17 cellular contexts compared by ENCODE assay signal in genomic region chr2:157087373-157088005, GRCh38.
DNase-seq lines count a peak whose midpoint lies in the region; ATAC-seq and TF ChIP-seq lines count a peak whose summit lies in the region.
"Had no signal": no experiment of that assay in that cellular context is flagged by ENCODE, and none has a peak within 500 bp of the region (broad histone marks: within the 10 kb centered on the region; RNA-seq: fewer than 3 reads in every experiment).

No MANE protein-coding gene starts in this region.

- ATAC-seq in GM19463 (IDR thresholded peaks at IDR 0.05; ENCODE audit: unreplicated experiment) (no peak), GM21529 (IDR thresholded peaks at IDR 0.05; ENCODE audit: unreplicated experiment) (no peak)

- TF ChIP-seq CTCF in fibroblast of pulmonary artery (IDR thresholded peaks at IDR 0.05; ENCODE audit: low read length, missing control alignments) = no peak
- no peak for TF ChIP-seq CTCF in osteoblast (IDR thresholded peaks at IDR 0.05; ENCODE audit: extremely low read depth, low read depth, low read length)

- H3K27me3 ChIP-seq in MG63 (no peaks in the 10 kb centered on the region), osteoblast (ENCODE audit: insufficient read depth, low read length) (no peaks in the 10 kb centered on the region)
- H3K27me3 ChIP-seq: upper lobe of left lung had no signal

- H3K36me3 ChIP-seq in MG63 = no peaks in the 10 kb centered on the region
- no peaks in the 10 kb centered on the region for H3K36me3 ChIP-seq in osteoblast (ENCODE audit: insufficient read depth, low read length)
- H3K36me3 ChIP-seq: upper lobe of left lung had no signal

- H4K20me1 ChIP-seq in osteoblast (ENCODE audit: insufficient read depth, low read length) = no peaks in the 10 kb centered on the region

- H3K9me3 Mint-ChIP-seq in activated naive CD8-positive, alpha-beta T cell treated with anti-CD3 and anti-CD28 coated beads for 36 hours = peaks cover 1% of the 10 kb centered on the region
- H3K9me3 Mint-ChIP-seq: T-helper 2 cell treated with Interferon-gamma antibody and Interleukin-4, amounts not matched to agents 5 μg/mL and 100 μg/mL, for 36 hours had no signal

- peak overlapping the region; percentile 81 for H3K27ac ChIP-seq in osteoblast (ENCODE audit: low read depth, low read length)
- H3K27ac ChIP-seq: upper lobe of left lung had no signal

- no peaks in the 10 kb centered on the region for H3K27me3 Mint-ChIP-seq in activated naive CD8-positive, alpha-beta T cell treated with anti-CD3 and anti-CD28 coated beads for 36 hours

- peaks cover 16% of the 10 kb centered on the region for H3K4me1 ChIP-seq in osteoblast (ENCODE audit: insufficient read depth, low read length)

- H3K4me3 Mint-ChIP-seq in activated naive CD8-positive, alpha-beta T cell treated with anti-CD3 and anti-CD28 coated beads for 36 hours = no peak overlapping the region
- H3K4me3 Mint-ChIP-seq: T-helper 2 cell treated with Interferon-gamma antibody and Interleukin-4, amounts not matched to agents 5 μg/mL and 100 μg/mL, for 36 hours had no signal

- no peak overlapping the region for H3K4me3 ChIP-seq in MG63
- no peak overlapping the region for H3K4me3 ChIP-seq in fibroblast of pulmonary artery (replicated peaks; ENCODE audit: low read depth, low read length)
- no peak overlapping the region for H3K4me3 ChIP-seq in osteoblast (ENCODE audit: insufficient read depth, low read length)
- H3K4me3 ChIP-seq: upper lobe of left lung had no signal

- no peaks in the 10 kb centered on the region for H3K79me2 ChIP-seq in osteoblast (ENCODE audit: insufficient read depth, low read length)

- peak overlapping the region; percentile 32 for H2AFZ ChIP-seq in osteoblast (ENCODE audit: low read length)

- H3K4me2 ChIP-seq in osteoblast (ENCODE audit: insufficient read depth, low read length) = peak overlapping the region; percentile 47

- H3K9me3 ChIP-seq in MG63 (no peaks in the 10 kb centered on the region), osteoblast (ENCODE audit: low read depth, low read length) (no peaks in the 10 kb centered on the region)
- H3K9me3 ChIP-seq: upper lobe of left lung had no signal

- no peak overlapping the region for H3K27ac Mint-ChIP-seq in activated naive CD8-positive, alpha-beta T cell treated with anti-CD3 and anti-CD28 coated beads for 36 hours
- H3K27ac Mint-ChIP-seq: T-helper 2 cell treated with Interferon-gamma antibody and Interleukin-4, amounts not matched to agents 5 μg/mL and 100 μg/mL, for 36 hours had no signal

- no peaks in the 10 kb centered on the region for H3K36me3 Mint-ChIP-seq in activated naive CD8-positive, alpha-beta T cell treated with anti-CD3 and anti-CD28 coated beads for 36 hours

- H3K4me1 Mint-ChIP-seq in activated naive CD8-positive, alpha-beta T cell treated with anti-CD3 and anti-CD28 coated beads for 36 hours = no peaks in the 10 kb centered on the region

- DNase-seq in AG08396 (ENCODE audit: low spot score) = peak; percentile 77
- peak; percentile 94 for DNase-seq in MG63
- DNase-seq in fibroblast of pulmonary artery (ENCODE audit: low read depth) = peak; percentile 31
- DNase-seq in osteoblast (ENCODE audit: insufficient read length, low spot score, missing footprints) = peak; percentile 36
- no peak for DNase-seq in activated naive CD8-positive, alpha-beta T cell treated with anti-CD3 and anti-CD28 coated beads for 36 hours
- DNase-seq in NCI-H146 (lab: John Stamatoyannopoulos, UW) = no peak
- DNase-seq: activated CD4-positive, alpha-beta T cell treated with anti-CD3 and anti-CD28 coated beads for 1 hour; activated naive CD4-positive, alpha-beta T cell treated with anti-CD3 and anti-CD28 coated beads, Interleukin-2, amount 50 U/mL, for 16 hours; activated T-cell treated with anti-CD3 and anti-CD28 coated beads for 4 hours; AML-193; NCI-H1436 treated with DMSO at 0.1 percent for 48 hours; NCI-H226; nucleus accumbens had no signal

Comparison
In these comparisons a context has a peak if more than half of its experiments do, and no peak if none do; other contexts are left out.
1. DNase-seq: peak in AG08396 (single experiment), MG63 (single experiment), fibroblast of pulmonary artery (single experiment) and osteoblast (single experiment); none in activated naive CD8-positive, alpha-beta T cell treated with anti-CD3 and anti-CD28 coated beads for 36 hours (single experiment) and NCI-H146 (single experiment).